In the genomic region with DNA sequence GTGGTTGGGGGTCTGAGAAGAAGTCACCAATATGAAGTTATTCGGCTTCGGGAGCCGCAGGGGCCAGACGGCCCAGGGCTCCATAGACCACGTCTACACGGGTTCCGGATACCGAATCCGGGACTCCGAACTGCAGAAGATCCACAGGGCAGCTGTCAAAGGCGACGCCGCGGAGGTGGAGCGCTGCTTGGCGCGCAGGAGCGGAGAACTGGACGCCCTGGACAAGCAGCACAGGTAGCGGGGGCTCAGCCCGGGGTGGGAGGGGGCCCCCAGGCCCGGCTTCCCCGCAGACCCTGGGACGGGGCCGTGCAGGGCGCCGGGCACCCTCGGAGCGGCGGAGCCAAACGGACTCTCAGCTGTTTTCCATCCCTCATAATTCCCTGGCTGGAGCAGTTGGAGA, we compare ENCODE assay signal across 8 cellular contexts.
DNase-seq lines count a peak whose midpoint lies in the region; ATAC-seq and TF ChIP-seq lines count a peak whose summit lies in the region.
"Not testable (repeated sequence)": the region's sequence is repeated elsewhere in the genome, so short reads cannot be mapped to it uniquely, and the experiment has no call there.

No MANE protein-coding gene starts in this region.

- H3K27ac ChIP-seq in ACC112 (ENCODE audit: low read depth, low read length); OCI-LY1 (ENCODE audit: low read depth, low read length, poor library complexity, severe bottlenecking); coronary artery; left lung; neuronal stem cell (replicated peaks; ENCODE audit: low read length); gastrocnemius medialis; upper lobe of left lung: not testable (repeated sequence)

- H3K4me2 ChIP-seq in OCI-LY1 (ENCODE audit: low read length), result not testable (repeated sequence)
- H3K4me2 ChIP-seq in neuronal stem cell (ENCODE audit: insufficient read depth, low read length, poor library complexity, severe bottlenecking), result peak overlapping the region; percentile 25

- H3K4me1 ChIP-seq in ACC112 (ENCODE audit: control insufficient read depth, insufficient read depth, low read length, unreplicated experiment); OCI-LY1 (ENCODE audit: insufficient read depth, low read length, severe bottlenecking); left lung; neuronal stem cell (ENCODE audit: control insufficient read depth in 2 of 2, insufficient read depth in 1 of 2, low read depth in 1 of 2, low read length in 2 of 2); gastrocnemius medialis; upper lobe of left lung: not testable (repeated sequence)

- H3K79me2 ChIP-seq in ACC112 (ENCODE audit: control insufficient read depth, insufficient read depth, low read length, unreplicated experiment); OCI-LY1 (ENCODE audit: insufficient read depth, low read length): not testable (repeated sequence)

- not testable (repeated sequence) for H3K18ac ChIP-seq in neuronal stem cell (ENCODE audit: low read length)

- not testable (repeated sequence) for H3K9me3 ChIP-seq in OCI-LY1 (ENCODE audit: low read length); left lung; neuronal stem cell (replicated peaks in 1 of 2; ENCODE audit: control insufficient read depth in 2 of 2, insufficient read depth in 1 of 2, low read depth in 1 of 2, low read length in 2 of 2); gastrocnemius medialis; upper lobe of left lung

- intact Hi-C loops in left lung (cut with DNase I); gastrocnemius medialis (cut with DNase I; ENCODE audit: low total_unique reads): not testable (repeated sequence)

- in situ Hi-C loops in gastrocnemius medialis (cut with MboI; ENCODE audit: low sequenced_read_pairs in 4 of 4), result not testable (repeated sequence)

- peak; percentile 39 for ATAC-seq in left lung
- ATAC-seq in gastrocnemius medialis; upper lobe of left lung (ENCODE audit: low FRiP score in 2 of 2): not testable (repeated sequence)

- H2AK5ac ChIP-seq in neuronal stem cell (ENCODE audit: low read depth, low read length), result not testable (repeated sequence)

- H3K79me1 ChIP-seq in neuronal stem cell (ENCODE audit: low read depth, low read length), result not testable (repeated sequence)

- H3K9ac ChIP-seq in OCI-LY1 (ENCODE audit: low read length); neuronal stem cell (ENCODE audit: low read depth, low read length, poor library complexity): not testable (repeated sequence)

- not testable (repeated sequence) for H3K27me3 ChIP-seq in ACC112 (ENCODE audit: insufficient read depth, low read length); OCI-LY1 (ENCODE audit: insufficient read depth, low read length); left lung; neuronal stem cell (ENCODE audit: control insufficient read depth in 3 of 3, insufficient read depth in 3 of 3, low read depth in 1 of 3, low read length in 3 of 3); gastrocnemius medialis; upper lobe of left lung

- H3K4me3 ChIP-seq in ACC112 (ENCODE audit: low read depth, low read length) (0 out of 2 replicates have a peak overlapping the region, but pooled peaks have one; percentile 53), OCI-LY1 (ENCODE audit: low read depth, low read length, poor library complexity, severe bottlenecking) (peak overlapping the region; percentile 38), coronary artery (peak overlapping the region; percentile 58), neuronal stem cell (ENCODE audit: low read length in 2 of 2) (peak overlapping the region in 1 of 2 donors; percentile 37), gastrocnemius medialis (peak overlapping the region in 3 of 4 donors; percentile 28 to 40 (median 31)), upper lobe of left lung (peak overlapping the region in 3 of 4 donors; percentile 18 to 44 (median 24))
- H3K4me3 ChIP-seq in left lung, result not testable (repeated sequence)

- DNase-seq in activated effector memory CD4-positive, alpha-beta T cell treated with anti-CD3 and anti-CD28 coated beads, Interleukin-2, amount 50 U/mL, for 16 hours, result peak; percentile 8
- DNase-seq in coronary artery (ENCODE audit: low spot score); neuronal stem cell (ENCODE audit: low spot score); gastrocnemius medialis: not testable (repeated sequence)
- DNase-seq in left lung (peak in 1 of 2 donors; percentile 32), upper lobe of left lung (peak in 1 of 2 donors; percentile 17)

- H2BK5ac ChIP-seq in neuronal stem cell (ENCODE audit: low read length), result not testable (repeated sequence)

- H4K91ac ChIP-seq in neuronal stem cell (ENCODE audit: low read depth, low read length, poor library complexity), result not testable (repeated sequence)

- H2AFZ ChIP-seq in ACC112 (ENCODE audit: low read length, unreplicated experiment); OCI-LY1 (ENCODE audit: low read length): not testable (repeated sequence)
- peak overlapping the region; percentile 69 for H2AFZ ChIP-seq in neuronal stem cell (ENCODE audit: low read length)

- H3K23ac ChIP-seq in neuronal stem cell (ENCODE audit: low read depth, low read length, poor library complexity), result not testable (repeated sequence)

- H3F3A ChIP-seq in OCI-LY1 (ENCODE audit: insufficient read depth, low read length), result not testable (repeated sequence)

- not testable (repeated sequence) for H4K8ac ChIP-seq in neuronal stem cell (ENCODE audit: low read depth, low read length)

- WGBS in neuronal stem cell (ENCODE audit: extremely low coverage in 2 of 2, insufficient read length in 2 of 2, insufficient replicate concordance in 1 of 2), 2 donors, result no CpG with 5 or more reads among the region's 31 CpGs
- WGBS in upper lobe of left lung, 2 donors, result no CpG with 5 or more reads among the region's 31 CpGs

- H2BK12ac ChIP-seq in neuronal stem cell (ENCODE audit: low read length), result not testable (repeated sequence)

- H4K20me1 ChIP-seq in OCI-LY1 (ENCODE audit: insufficient read depth, low read length), result not testable (repeated sequence)

- H3K36me3 ChIP-seq in ACC112 (ENCODE audit: insufficient read depth, low read length); OCI-LY1 (ENCODE audit: insufficient read depth, low read length); left lung; neuronal stem cell (replicated peaks in 1 of 2; ENCODE audit: control insufficient read depth in 2 of 2, insufficient read depth in 2 of 2, low read length in 2 of 2); gastrocnemius medialis; upper lobe of left lung: not testable (repeated sequence)

- not testable (repeated sequence) for TF ChIP-seq CTCF in OCI-LY1 (IDR thresholded peaks at IDR 0.05; ENCODE audit: low read length); coronary artery (IDR thresholded peaks at IDR 0.05); left lung (IDR thresholded peaks at IDR 0.05); gastrocnemius medialis (IDR thresholded peaks at IDR 0.05 in 4 of 5, conservative IDR thresholded peaks at IDR 0.05 in 1 of 5); upper lobe of left lung (IDR thresholded peaks at IDR 0.05)

- TF ChIP-seq EP300 in upper lobe of left lung (IDR thresholded peaks at IDR 0.05), result not testable (repeated sequence)

- not testable (repeated sequence) for H2BK120ac ChIP-seq in neuronal stem cell (ENCODE audit: low read depth, low read length)

- not testable (repeated sequence) for H3K9me2 ChIP-seq in OCI-LY1 (ENCODE audit: low read depth, low read length)

- not testable (repeated sequence) for H3K4ac ChIP-seq in neuronal stem cell (ENCODE audit: low read length)

- not testable (repeated sequence) for H3K14ac ChIP-seq in neuronal stem cell (ENCODE audit: low read length)

- TF ChIP-seq POLR2A in gastrocnemius medialis (IDR thresholded peaks at IDR 0.05); upper lobe of left lung (IDR thresholded peaks at IDR 0.05): not testable (repeated sequence)

- H2BK15ac ChIP-seq in neuronal stem cell (ENCODE audit: low read length), result not testable (repeated sequence)
